1 cellular context compared by ENCODE assay signal in the genomic region with DNA sequence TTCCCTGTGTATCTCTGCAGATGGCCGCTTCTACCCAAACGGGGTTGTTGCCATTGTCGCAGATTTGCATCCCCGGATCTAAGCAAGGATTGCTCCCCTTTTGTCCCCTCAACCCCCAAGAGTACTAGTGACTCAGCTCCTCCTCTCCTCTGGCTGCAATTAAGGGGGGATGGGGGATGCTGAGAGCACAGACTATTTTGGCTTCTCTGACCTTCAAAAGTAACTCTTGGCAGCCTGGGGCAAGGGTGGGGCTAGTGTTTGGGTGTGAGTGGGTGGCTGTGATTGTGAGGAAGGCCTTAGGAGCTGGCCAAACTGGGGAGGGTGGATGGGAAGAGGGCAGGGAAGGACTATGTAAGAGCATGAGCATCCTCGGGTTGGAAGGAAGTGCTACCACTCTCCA.
TF ChIP-seq lines count a peak whose summit lies in the region.

No MANE protein-coding gene starts in this region.

TF ChIP-seq in WTC11, 78 proteins besides CTCF, POLR2A, EP300 and RAD21 (continued from another document):
- TF ChIP-seq, protein P1, sequence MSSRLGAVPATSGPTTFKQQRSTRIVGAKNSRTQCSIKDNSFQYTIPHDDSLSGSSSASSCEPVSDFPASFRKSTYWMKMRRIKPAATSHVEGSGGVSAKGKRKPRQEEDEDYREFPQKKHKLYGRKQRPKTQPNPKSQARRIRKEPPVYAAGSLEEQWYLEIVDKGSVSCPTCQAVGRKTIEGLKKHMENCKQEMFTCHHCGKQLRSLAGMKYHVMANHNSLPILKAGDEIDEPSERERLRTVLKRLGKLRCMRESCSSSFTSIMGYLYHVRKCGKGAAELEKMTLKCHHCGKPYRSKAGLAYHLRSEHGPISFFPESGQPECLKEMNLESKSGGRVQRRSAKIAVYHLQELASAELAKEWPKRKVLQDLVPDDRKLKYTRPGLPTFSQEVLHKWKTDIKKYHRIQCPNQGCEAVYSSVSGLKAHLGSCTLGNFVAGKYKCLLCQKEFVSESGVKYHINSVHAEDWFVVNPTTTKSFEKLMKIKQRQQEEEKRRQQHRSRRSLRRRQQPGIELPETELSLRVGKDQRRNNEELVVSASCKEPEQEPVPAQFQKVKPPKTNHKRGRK (CRISPR knock-in tag; IDR thresholded peaks at IDR 0.05; ENCODE audit: borderline replicate concordance): no peak
- no peak for TF ChIP-seq NR3C1 (CRISPR knock-in tag; conservative IDR thresholded peaks at IDR 0.05; ENCODE audit: low read depth)
- TF ChIP-seq SMAD4 (CRISPR knock-in tag; IDR thresholded peaks at IDR 0.05): no peak
- TF ChIP-seq NFE2L1 (CRISPR knock-in tag; IDR thresholded peaks at IDR 0.05): no peak
- no peak for TF ChIP-seq TEAD4 (CRISPR knock-in tag; IDR thresholded peaks at IDR 0.05)
- no peak for TF ChIP-seq GABPB1 (CRISPR knock-in tag; IDR thresholded peaks at IDR 0.05)
- TF ChIP-seq, protein P2, sequence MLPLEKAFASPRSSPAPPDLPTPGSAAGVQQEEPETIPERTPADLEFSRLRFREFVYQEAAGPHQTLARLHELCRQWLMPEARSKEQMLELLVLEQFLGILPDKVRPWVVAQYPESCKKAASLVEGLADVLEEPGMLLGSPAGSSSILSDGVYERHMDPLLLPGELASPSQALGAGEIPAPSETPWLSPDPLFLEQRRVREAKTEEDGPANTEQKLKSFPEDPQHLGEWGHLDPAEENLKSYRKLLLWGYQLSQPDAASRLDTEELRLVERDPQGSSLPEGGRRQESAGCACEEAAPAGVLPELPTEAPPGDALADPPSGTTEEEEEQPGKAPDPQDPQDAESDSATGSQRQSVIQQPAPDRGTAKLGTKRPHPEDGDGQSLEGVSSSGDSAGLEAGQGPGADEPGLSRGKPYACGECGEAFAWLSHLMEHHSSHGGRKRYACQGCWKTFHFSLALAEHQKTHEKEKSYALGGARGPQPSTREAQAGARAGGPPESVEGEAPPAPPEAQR (CRISPR knock-in tag; IDR thresholded peaks at IDR 0.05): no peak
